15 cellular contexts compared by ENCODE assay signal in genomic region chr13:99302637-99303505, GRCh38. TPM values are rescaled to one million over a fixed set of nuclear protein-coding genes. Genes with fewer than 3 reads are reported as not detected.
DNase-seq lines count a peak whose midpoint lies in the region; ATAC-seq, FAIRE-seq and TF ChIP-seq lines count a peak whose summit lies in the region.
"Had no signal": no experiment of that assay in that cellular context is flagged by ENCODE, and none has a peak within 500 bp of the region (broad histone marks: within the 10 kb centered on the region; RNA-seq: fewer than 3 reads in every experiment).

No MANE protein-coding gene starts in this region.

- TF ChIP-seq RAD21 in GM12878 (IDR thresholded peaks at IDR 0.05; ENCODE audit: insufficient read depth, low read depth, low read length) = no peak

- no TSS peak for BruUV-seq in GM12878 (replicated peaks; lab: Mats Ljungman, UMichigan)

- H2AFZ ChIP-seq in GM12878 (ENCODE audit: control insufficient read depth, low read depth, low read length) = no peak overlapping the region

- H3K4me1 Mint-ChIP-seq in activated naive CD4-positive, alpha-beta T cell treated with anti-CD3 and anti-CD28 coated beads for 36 hours (ENCODE audit: low read depth) = peaks cover 69% of the 10 kb centered on the region

- RAD21 ChIA-PET in GM12878 (lab: Charles Lee; ENCODE audit: unreplicated experiment) = interaction anchor here (0.7 to 14.1 kb wide), 21 partner anchors 10 to 200 kb away, joined by 3 to 247 read pairs (median 11); partner anchors contain the start of gene GPR18

- H3K36me3 ChIP-seq in GM12878 (ENCODE audit: control insufficient read depth in 2 of 2, insufficient read depth in 2 of 2, low read length in 1 of 2) (peaks cover 0 to 14% of the 10 kb centered on the region in 2 experiments; a peak in 3 of 4 replicates), spleen (peaks cover 0 to 29% (median 0%) of the 10 kb centered on the region in 6 donors), aorta (ENCODE audit: control insufficient read depth in 1 of 2, insufficient read depth in 2 of 2, low read length in 1 of 2) (no peaks in the 10 kb centered on the region), prostate gland (no peaks in the 10 kb centered on the region), SJCRH30 (no peaks in the 10 kb centered on the region)
- H3K36me3 ChIP-seq: cardiac muscle cell had no signal

- H3K27ac ChIP-seq in GM12878 (ENCODE audit: control insufficient read depth, insufficient read depth) (peak overlapping the region; percentile 93), spleen (peak overlapping the region in 7 of 8 donors; percentile 64 to 90 (median 82)), aorta (ENCODE audit: low read depth in 1 of 2, low read length in 2 of 2) (no peak overlapping the region), prostate gland (no peak overlapping the region), SJCRH30 (no peak overlapping the region)
- H3K27ac ChIP-seq: cardiac muscle cell, KMS-11, psoas muscle had no signal

- TF ChIP-seq POLR2A in GM12878 (IDR thresholded peaks at IDR 0.05; ENCODE audit: low read depth, low read length) (peak; percentile 58), spleen (IDR thresholded peaks at IDR 0.05) (no peak), prostate gland (IDR thresholded peaks at IDR 0.05) (no peak)

- intact Hi-C loops in activated naive CD4-positive, alpha-beta T cell treated with anti-CD3 and anti-CD28 coated beads for 36 hours (cut with micrococcal nuclease) = no loop called here
- intact Hi-C loops in GM12878 (cut with micrococcal nuclease; ENCODE audit: unreplicated experiment) (loop anchor here (2.0 to 10.0 kb wide), 2 partner anchors 72 to 202 kb away; partner anchors contain the start of gene TM9SF2), spleen (cut with DNase I; ENCODE audit: low total_unique reads) (no loop called here), aorta (cut with DNase I) (no loop called here), prostate gland (cut with DNase I) (no loop called here)

- DNase-seq in activated naive CD4-positive, alpha-beta T cell treated with anti-CD3 and anti-CD28 coated beads for 36 hours = no peak
- DNase-seq in activated naive CD4-positive, alpha-beta T cell (lab: John Stamatoyannopoulos, UW) = no peak
- DNase-seq in GM12878 (ENCODE audit: low read depth, low spot score) (no peak), spleen (no peak), aorta (no peak), prostate gland (ENCODE audit: low spot score) (no peak), SJCRH30 (no peak)
- DNase-seq: psoas muscle, Right ventricle myocardium superior had no signal

- H3K4me3 Mint-ChIP-seq in activated naive CD4-positive, alpha-beta T cell treated with anti-CD3 and anti-CD28 coated beads for 36 hours = peak overlapping the region; percentile 93
- H3K4me3 Mint-ChIP-seq: nephron had no signal

- peak overlapping the region; percentile 64 for H3K4me2 ChIP-seq in GM12878 (ENCODE audit: control insufficient read depth, insufficient read depth)
- H3K4me2 ChIP-seq: KMS-11 had no signal

- H3K4me3 ChIP-seq in GM12878 = peak overlapping the region; percentile 98
- H3K4me3 ChIP-seq in spleen = peak overlapping the region in 5 of 8 donors; percentile 0 to 70 (median 41)
- H3K4me3 ChIP-seq in aorta (ENCODE audit: low read length in 2 of 2) = no peak overlapping the region
- H3K4me3 ChIP-seq in prostate gland = no peak overlapping the region
- H3K4me3 ChIP-seq in SJCRH30 = no peak overlapping the region
- H3K4me3 ChIP-seq: cardiac muscle cell, psoas muscle had no signal

- 35% methylated on average over 8 of the region's 8 CpGs for WGBS in GM12878 (ENCODE audit: insufficient coverage, insufficient replicate concordance, low lambda C conversion rate, missing lambda C conversion rate)
- 85 to 94% (median 88%) methylated on average over 8 of the region's 8 CpGs for WGBS in spleen, 5 donors
- 96% methylated on average over 8 of the region's 8 CpGs for WGBS in aorta, 2 donors
- 96% methylated on average over 8 of the region's 8 CpGs for WGBS in prostate gland

- peak overlapping the region; percentile 99 for H3K27ac Mint-ChIP-seq in activated naive CD4-positive, alpha-beta T cell treated with anti-CD3 and anti-CD28 coated beads for 36 hours
- H3K27ac Mint-ChIP-seq: nephron had no signal

- no peak for FAIRE-seq in GM12878 (lab: Jason Lieb, UNC)
- FAIRE-seq: D721Med had no signal

- CTCF ChIA-PET in activated naive CD4-positive, alpha-beta T cell treated with anti-CD3 and anti-CD28 coated beads for 36 hours (lab: Charles Lee) = interaction anchor here (0.7 to 6.4 kb wide), 10 partner anchors 8 to 133 kb away, joined by 3 to 59 read pairs (median 3); no protein-coding TSS in a partner anchor
- CTCF ChIA-PET in GM12878 (lab: Yijun Ruan, JAX) = interaction anchor here (0.8 to 6.7 kb wide), 18 partner anchors 14 to 134 kb away, joined by 3 to 61 read pairs (median 4); no protein-coding TSS in a partner anchor

- peaks cover 39% of the 10 kb centered on the region for H3K36me3 Mint-ChIP-seq in activated naive CD4-positive, alpha-beta T cell treated with anti-CD3 and anti-CD28 coated beads for 36 hours (ENCODE audit: low read depth)

- peaks cover 100% of the 10 kb centered on the region for H3K79me2 ChIP-seq in GM12878 (ENCODE audit: control insufficient read depth, insufficient read depth, low read length)

- H3K9me3 Mint-ChIP-seq in activated naive CD4-positive, alpha-beta T cell treated with anti-CD3 and anti-CD28 coated beads for 36 hours = no peaks in the 10 kb centered on the region
- H3K9me3 Mint-ChIP-seq: nephron had no signal

- TF ChIP-seq CTCF in GM12878 (IDR thresholded peaks at IDR 0.05 in 2 of 3, conservative IDR thresholded peaks at IDR 0.05 in 1 of 3; ENCODE audit: control insufficient read depth in 2 of 3, extremely low read depth in 1 of 3, insufficient read depth in 1 of 3, low read depth in 3 of 3, low read length in 3 of 3) (no peak), spleen (IDR thresholded peaks at IDR 0.05 in 8 of 11, conservative IDR thresholded peaks at IDR 0.05 in 3 of 11) (no peak), prostate gland (IDR thresholded peaks at IDR 0.05) (no peak)

- POLR2A ChIA-PET in GM12878 (lab: Charles Lee) = interaction anchor here (0.7 to 8.0 kb wide), 10 partner anchors 10 to 133 kb away, joined by 3 to 59 read pairs (median 4); no protein-coding TSS in a partner anchor

- H3K9me3 ChIP-seq in GM12878 (replicated peaks; ENCODE audit: control insufficient read depth, insufficient read depth, low read length) (no peaks in the 10 kb centered on the region), spleen (no peaks in the 10 kb centered on the region), aorta (ENCODE audit: control insufficient read depth, low read length) (no peaks in the 10 kb centered on the region), prostate gland (no peaks in the 10 kb centered on the region), SJCRH30 (replicated peaks) (no peaks in the 10 kb centered on the region)
- H3K9me3 ChIP-seq: psoas muscle had no signal

- in situ Hi-C loops in GM12878 (cut with MboI) = no loop called here

- H3K27me3 ChIP-seq in GM12878 (replicated peaks in 1 of 2; ENCODE audit: control insufficient read depth in 2 of 2, insufficient read depth in 2 of 2, low read length in 1 of 2) (no peaks in the 10 kb centered on the region), spleen (replicated peaks in 1 of 7) (no peaks in the 10 kb centered on the region), aorta (ENCODE audit: control insufficient read depth in 1 of 2, insufficient read depth in 2 of 2, low read length in 1 of 2) (no peaks in the 10 kb centered on the region), prostate gland (replicated peaks; ENCODE audit: insufficient read depth) (no peaks in the 10 kb centered on the region), SJCRH30 (no peaks in the 10 kb centered on the region)
- H3K27me3 ChIP-seq: cardiac muscle cell had no signal

- no peak for TF ChIP-seq EP300 in GM12878 (IDR thresholded peaks at IDR 0.05; ENCODE audit: borderline replicate concordance in 1 of 2, control insufficient read depth in 1 of 2, low read depth in 2 of 2, low read length in 2 of 2)

- ATAC-seq in HG02759 (IDR thresholded peaks at IDR 0.05; ENCODE audit: unreplicated experiment) (peak; percentile 21), GM12878 (peak; percentile 6), aorta (ENCODE audit: low FRiP score) (no peak)

- H4K20me1 ChIP-seq in GM12878 (ENCODE audit: control insufficient read depth, insufficient read depth) = no peaks in the 10 kb centered on the region; the same call in 1 of the 2 replicates

- H3K4me1 ChIP-seq in GM12878 (ENCODE audit: control insufficient read depth, insufficient read depth, low read length) (peaks cover 18% of the 10 kb centered on the region), spleen (peaks cover 20 to 99% (median 77%) of the 10 kb centered on the region in 6 donors), aorta (ENCODE audit: control insufficient read depth in 1 of 2, insufficient read depth in 2 of 2, low read length in 2 of 2) (peaks cover 0 to under 1% of the 10 kb centered on the region in 2 donors), prostate gland (replicated peaks) (no peaks in the 10 kb centered on the region), SJCRH30 (peaks cover 2% of the 10 kb centered on the region)

- H3K27me3 Mint-ChIP-seq in activated naive CD4-positive, alpha-beta T cell treated with anti-CD3 and anti-CD28 coated beads for 36 hours (ENCODE audit: low read depth) = no peaks in the 10 kb centered on the region

- SMC1A ChIA-PET in GM12878 (lab: Charles Lee; ENCODE audit: uncharacterized antibody, unreplicated experiment) = interaction anchor here (0.7 to 13.7 kb wide), 20 partner anchors 8 to 133 kb away, joined by 3 to 264 read pairs (median 8); no protein-coding TSS in a partner anchor

- peak overlapping the region; percentile 83 for H3K9ac ChIP-seq in GM12878 (ENCODE audit: control insufficient read depth, insufficient read depth, low read length)
- H3K9ac ChIP-seq: KMS-11 had no signal

RNA-seq across cellular contexts. Expression of gene GPR183, which starts 4.3 kb away (rescaled TPM):
- 10 to 100 TPM; 37.4 to 38.8 TPM for total RNA-seq in activated naive CD4-positive, alpha-beta T cell treated with anti-CD3 and anti-CD28 coated beads for 36 hours
- 568 and 600 TPM in 2 replicates for total RNA-seq in GM12878 (2013; cell fraction: nucleolus; rRNA removed)
- 200 and 238 TPM in 2 replicates for total RNA-seq in GM12878 (2014; rRNA removed)
- 224 and 226 TPM in 2 replicates for total RNA-seq in GM12878 (2014; rRNA removed; fragmentation: Illumina TruSeq; extraction: Trizol)
- 138 TPM in 2 replicates for total RNA-seq in GM12878 (2021)
- 73.1 TPM for polyA plus RNA-seq in GM12878 (2011; ENCODE audit: low read depth)
- polyA plus RNA-seq in GM12878 (2011; rRNA removed) = 275 and 360 TPM in 2 replicates
- 142 and 158 TPM in 2 replicates for polyA plus RNA-seq in GM12878 (2011; cell fraction: cytosol; rRNA removed)
- polyA plus RNA-seq in GM12878 (2011; cell fraction: nucleus; rRNA removed) = 78.0 and 100 TPM in 2 replicates
- 60.7 and 150 TPM in 2 replicates for polyA plus RNA-seq in GM12878 (2012)
- polyA plus RNA-seq in GM12878 (2014; fragmentation: Illumina TruSeq; extraction: Trizol) = 283 and 347 TPM in 2 replicates
- 100 to 1,000 TPM; 333 to 669 TPM for polyA plus RNA-seq in GM12878 (2014; fragmentation: Nextera tagmentation; extraction: Ambion mirVana)
- polyA plus RNA-seq in GM12878 (2014; rRNA removed) = 112 and 134 TPM in 2 replicates
- polyA plus RNA-seq in GM12878 (2016; fragmentation: Nextera tagmentation; extraction: Ambion mirVana) = 100 to 1,000 TPM; 209 to 225 TPM
- 163 and 244 TPM in 2 replicates for polyA minus RNA-seq in GM12878 (2011; rRNA and poly(A)+ RNA removed)
- polyA minus RNA-seq in GM12878 (2011; cell fraction: cytosol; rRNA and poly(A)+ RNA removed) = 51.7 and 55.7 TPM in 2 replicates
- polyA minus RNA-seq in GM12878 (2011; cell fraction: nucleus; rRNA and poly(A)+ RNA removed) = 52.0 and 53.2 TPM in 2 replicates
- 10 to 100 TPM; 29.1 to 83.6 (median 53.4) TPM for total RNA-seq in spleen
- polyA plus RNA-seq in spleen = 10 to 100 TPM; 56.0 to 68.0 (median 60.6) TPM
- total RNA-seq in aorta = 10 to 100 TPM; 18.7 to 25.3 TPM
- polyA plus RNA-seq in aorta = 1 to 10 TPM; 1.7 to 9.1 TPM
- 1 to 10 TPM; 2.6 to 3.8 TPM for total RNA-seq in prostate gland
- not detected in 2 replicates for total RNA-seq in SJCRH30 (2014; rRNA removed; shearing (Covaris generic))

RNA-seq across cellular contexts. Expression of gene GPR18, which starts 44.7 kb away (rescaled TPM):
- 1 to 10 TPM; 2.4 TPM for total RNA-seq in activated naive CD4-positive, alpha-beta T cell treated with anti-CD3 and anti-CD28 coated beads for 36 hours
- 1.7 and 2.5 TPM in 2 replicates for total RNA-seq in GM12878 (2013; cell fraction: nucleolus; rRNA removed)
- 4.9 and 5.1 TPM in 2 replicates for total RNA-seq in GM12878 (2014; rRNA removed)
- total RNA-seq in GM12878 (2014; rRNA removed; fragmentation: Illumina TruSeq; extraction: Trizol) = 5.3 and 6.2 TPM in 2 replicates
- total RNA-seq in GM12878 (2021) = 3.9 and 4.8 TPM in 2 replicates
- polyA plus RNA-seq in GM12878 (2011; ENCODE audit: low read depth) = 2.3 TPM
- 12.9 and 20.6 TPM in 2 replicates for polyA plus RNA-seq in GM12878 (2011; rRNA removed)
- 8.3 and 9.1 TPM in 2 replicates for polyA plus RNA-seq in GM12878 (2011; cell fraction: cytosol; rRNA removed)
- polyA plus RNA-seq in GM12878 (2011; cell fraction: nucleus; rRNA removed) = 8.1 and 9.8 TPM in 2 replicates
- polyA plus RNA-seq in GM12878 (2012) = 1.4 and 2.2 TPM in 2 replicates
- polyA plus RNA-seq in GM12878 (2014; fragmentation: Illumina TruSeq; extraction: Trizol) = 8.4 and 12.7 TPM in 2 replicates
- polyA plus RNA-seq in GM12878 (2014; fragmentation: Nextera tagmentation; extraction: Ambion mirVana) = 1 to 10 TPM; 3.9 to 8.4 TPM
- 3.3 and 4.4 TPM in 2 replicates for polyA plus RNA-seq in GM12878 (2014; rRNA removed)
- 1 to 10 TPM; 4.3 to 5.5 TPM for polyA plus RNA-seq in GM12878 (2016; fragmentation: Nextera tagmentation; extraction: Ambion mirVana)
- 18.5 and 26.6 TPM in 2 replicates for polyA minus RNA-seq in GM12878 (2011; rRNA and poly(A)+ RNA removed)
- polyA minus RNA-seq in GM12878 (2011; cell fraction: cytosol; rRNA and poly(A)+ RNA removed) = 5.2 and 5.4 TPM in 2 replicates
- polyA minus RNA-seq in GM12878 (2011; cell fraction: nucleus; rRNA and poly(A)+ RNA removed) = 7.4 and 9.3 TPM in 2 replicates
- total RNA-seq in spleen = 10 to 100 TPM in 6 of 7 donors, 1 to 10 TPM in 1; 9.6 to 21.8 (median 15.3) TPM
- polyA plus RNA-seq in spleen = 10 to 100 TPM; 25.6 to 33.9 (median 29.4) TPM
- under 1 TPM; 0.24 to 0.55 TPM for total RNA-seq in aorta
- polyA plus RNA-seq in aorta = 1 to 10 TPM in 1 of 2 donors, not detected in 1; 1.5 TPM
- 1 to 10 TPM in 1 of 2 donors, not detected in 1; 1.4 TPM for total RNA-seq in prostate gland
- not detected in 2 replicates for total RNA-seq in SJCRH30 (2014; rRNA removed; shearing (Covaris generic))
- total RNA-seq: cardiac muscle cell, fibroblast of villous mesenchyme, Right ventricle myocardium superior had no signal

Comparison
In these comparisons a context has a peak if more than half of its experiments do, and no peak if none do; other contexts are left out.
1. H3K27ac ChIP-seq: peak in GM12878 (single experiment) and spleen (7 of 8); none in aorta (0 of 2), prostate gland (0 of 2) and SJCRH30 (single experiment).
2. H3K4me3 ChIP-seq: peak in GM12878 (single experiment) and spleen (5 of 8); none in aorta (0 of 2), prostate gland (0 of 2) and SJCRH30 (single experiment).
3. RNA of gene GPR183, which starts 4.3 kb away (total RNA-seq): 138 to 600 TPM in GM12878, 29.1 to 83.6 TPM in spleen, 37.4 to 38.8 TPM in activated naive CD4-positive, alpha-beta T cell treated with anti-CD3 and anti-CD28 coated beads for 36 hours and 18.7 to 25.3 TPM in aorta; 2.6 to 3.8 TPM in prostate gland and not detected in SJCRH30; every median in the first group is over 4 times any median in the second.